In genomic region chr16:19523559-19524355, GRCh38 we compare ENCODE assay signal across 8 cellular contexts. TPM values are rescaled to one million over a fixed set of nuclear protein-coding genes. Genes with fewer than 3 reads are reported as not detected.
DNase-seq lines count a peak whose midpoint lies in the region; ATAC-seq, FAIRE-seq and TF ChIP-seq lines count a peak whose summit lies in the region.

CCP110 (plus strand) TSS chr16:19523942; CDS start chr16:19527882, 3,940 bp downstream.

- H3K27ac ChIP-seq in heart right ventricle (peak within 1 kb of the TSS in 9 of 10 donors; percentile 17 to 84 (median 52)), transverse colon (peak within 1 kb of the TSS; percentile 77 to 99 (median 88))

- WGBS in heart right ventricle, 2 donors: 1% methylated on average over 50 to 51 of the region's 51 CpGs
- 1 to 55% methylated on average over 1 to 51 of the region's 51 CpGs for WGBS in transverse colon (ENCODE audit: low coverage in 1 of 2), 2 donors

- no peaks in the 10 kb centered on the region for H3K27me3 ChIP-seq in heart right ventricle
- no peaks in the 10 kb centered on the region for H3K27me3 ChIP-seq in transverse colon

- DNase-seq in GM12892 (ENCODE audit: insufficient read length) (peak; percentile 78), NCI-H146 treated with DMSO at 0.1 percent for 48 hours (lab: John Stamatoyannopoulos, UW; ENCODE audit: unreplicated experiment) (peak; percentile 96), amniotic epithelial cell (ENCODE audit: low read depth) (peak; percentile 96), heart right ventricle (peak; percentile 96), pons (ENCODE audit: low spot score) (peak; percentile 98), transverse colon (peak; percentile 97)

- TF ChIP-seq CTCF in heart right ventricle (IDR thresholded peaks at IDR 0.05): no peak
- TF ChIP-seq CTCF in transverse colon (IDR thresholded peaks at IDR 0.05): no peak

- TF ChIP-seq POLR2A in GM12892 (IDR thresholded peaks at IDR 0.05; ENCODE audit: low read depth, low read length) (peak; percentile 76), transverse colon (IDR thresholded peaks at IDR 0.05) (peak; percentile 75)

- no peaks in the 10 kb centered on the region for H3K9me3 ChIP-seq in heart right ventricle
- no peaks in the 10 kb centered on the region for H3K9me3 ChIP-seq in transverse colon

- peaks cover 0 to 51% (median 24%) of the 10 kb centered on the region in 9 donors for H3K4me1 ChIP-seq in heart right ventricle
- peaks cover 13 to 51% (median 32%) of the 10 kb centered on the region in 4 donors for H3K4me1 ChIP-seq in transverse colon

- H3K4me3 ChIP-seq in heart right ventricle (peak within 1 kb of the TSS; percentile 65 to 100 (median 92)), transverse colon (peak within 1 kb of the TSS; percentile 63 to 93 (median 75))

- H3K36me3 ChIP-seq in heart right ventricle: peaks cover 0 to 18% (median 8%) of the 10 kb centered on the region in 9 donors
- H3K36me3 ChIP-seq in transverse colon: peaks cover 0 to 10% (median 2%) of the 10 kb centered on the region in 4 donors

- TF ChIP-seq EP300 in transverse colon (IDR thresholded peaks at IDR 0.05; ENCODE audit: low read depth): no peak

- peak; percentile 91 for FAIRE-seq in GM12892 (lab: Jason Lieb, UNC)

- in situ Hi-C loops in transverse colon (cut with MboI; ENCODE audit: low pct_ligation_motif_present in 1 of 4, low pct_unique_long_range_greater_than_20kb in 1 of 4, low sequenced_read_pairs in 3 of 4): loop anchor here in 2 of 4 donors (25.0 kb wide), 1 partner anchor 436 kb away; no protein-coding TSS in a partner anchor

- peak; percentile 63 for ATAC-seq in HG02870 (IDR thresholded peaks at IDR 0.05; ENCODE audit: unreplicated experiment)
- ATAC-seq in heart right ventricle: peak; percentile 92 to 94 (median 93)

- intact Hi-C loops in T-helper 1 cell treated with Interleukin-12 subunit alpha and Interleukin-12 subunit beta and Interleukin-4 antibody, amounts not matched to agents 30 ng/mL and 1 ng/mL, for 36 hours (cut with micrococcal nuclease): loop anchor here (1.0 to 10.0 kb wide), 12 partner anchors 17 to 1634 kb away; partner anchors contain the start of genes ARL6IP1, COQ7, DCUN1D3 and IQCK
- intact Hi-C loops in heart right ventricle (cut with DNase I) (loop anchor here in 2 of 10 donors (2.0 kb wide), 1 partner anchor 31 kb away; the partner anchor contains the start of gene VPS35L (in 2 of the 2)), transverse colon (cut with DNase I; ENCODE audit: low total_unique reads) (loop anchor here (5.0 kb wide), 1 partner anchor 34 kb away; the partner anchor contains the start of gene VPS35L)

RNA-seq across cellular contexts. Expression of gene CCP110, which starts in this region (rescaled TPM):
- polyA plus RNA-seq in GM12892 (2012; ENCODE audit: missing spikeins): 32.4 TPM
- total RNA-seq in T-helper 1 cell treated with Interleukin-12 subunit alpha and Interleukin-12 subunit beta and Interleukin-4 antibody, amounts not matched to agents 30 ng/mL and 1 ng/mL, for 36 hours: 30.8 and 39.1 TPM in 2 replicates
- total RNA-seq in heart right ventricle (1 to 10 TPM; 6.2 to 8.8 (median 7.9) TPM), transverse colon (10 to 100 TPM in 3 of 4 donors, 1 to 10 TPM in 1; 7.1 to 43.4 (median 14.2) TPM)
- polyA plus RNA-seq in heart right ventricle: 1 to 10 TPM; 2.4 to 4.3 TPM

Comparison
In these comparisons a context has a peak if more than half of its experiments do, and no peak if none do; other contexts are left out.
1. Peak in every context shown above with its lines: DNase-seq, ATAC-seq, H3K4me3 ChIP-seq and H3K27ac ChIP-seq.